In the genomic region with DNA sequence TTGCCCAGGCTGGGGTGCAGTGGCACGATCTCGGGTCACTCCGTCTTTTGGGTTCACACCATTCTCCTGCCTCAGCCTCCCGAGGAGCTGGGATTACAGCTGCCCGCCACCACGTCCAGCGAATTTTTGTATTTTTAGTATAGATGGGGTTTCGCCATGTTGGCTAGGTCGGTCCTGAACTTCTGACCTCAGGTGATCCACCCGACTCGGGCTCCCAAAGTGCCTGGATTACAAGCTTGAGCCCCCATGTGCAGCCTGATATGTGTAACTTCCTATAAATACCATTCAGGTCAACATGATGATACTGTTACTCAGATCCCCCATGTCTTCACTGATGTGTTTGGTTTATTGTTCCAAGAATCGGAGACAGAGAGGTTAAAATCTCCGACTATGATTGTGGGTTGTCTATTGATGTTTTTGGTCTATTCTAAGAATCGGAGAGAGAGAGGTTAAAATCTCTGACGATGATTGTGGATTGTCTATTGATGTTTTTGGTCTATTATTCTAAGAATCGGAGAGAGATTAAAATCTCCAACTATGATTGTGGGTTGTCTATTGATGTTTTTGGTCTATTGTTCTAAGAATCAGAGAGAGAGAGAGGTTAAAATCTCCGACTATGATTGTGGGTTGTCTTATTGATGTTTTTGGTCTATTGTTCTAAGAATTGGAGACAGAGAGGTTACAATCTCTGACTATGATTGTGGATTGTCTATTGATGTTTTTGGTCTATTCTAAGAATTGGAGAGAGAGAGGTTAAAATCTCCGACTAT, we compare ENCODE assay signal across 19 cellular contexts. TPM values are rescaled to one million over a fixed set of nuclear protein-coding genes. Genes with fewer than 3 reads are reported as not detected.
DNase-seq lines count a peak whose midpoint lies in the region; ATAC-seq and TF ChIP-seq lines count a peak whose summit lies in the region.
"Had no signal": no experiment of that assay in that cellular context is flagged by ENCODE, and none has a peak within 500 bp of the region (broad histone marks: within the 10 kb centered on the region; RNA-seq: fewer than 3 reads in every experiment).

No MANE protein-coding gene starts in this region.

- H3K27me3 ChIP-seq in dorsolateral prefrontal cortex (no peaks in the 10 kb centered on the region), adrenal gland (no peaks in the 10 kb centered on the region)
- H3K27me3 ChIP-seq: colonic mucosa, ovary, Peyer's patch had no signal

- H3K9me3 ChIP-seq in adrenal gland (replicated peaks in 1 of 3): no peaks in the 10 kb centered on the region
- H3K9me3 ChIP-seq: colonic mucosa, ovary, Peyer's patch, tibial nerve had no signal

- H3K4me1 ChIP-seq in adrenal gland (replicated peaks in 1 of 2): no peaks in the 10 kb centered on the region
- H3K4me1 ChIP-seq: colonic mucosa, Peyer's patch, tibial nerve had no signal

- CTCF ChIA-PET in activated CD4-positive, alpha-beta T cell treated with anti-CD3 and anti-CD28 coated beads, Interleukin-2, amount 10 ng/mL, durations not matched to agents 7 days and 5 days (lab: Charles Lee): no interaction called here
- CTCF ChIA-PET in activated CD8-positive, alpha-beta T cell treated with anti-CD3 and anti-CD28 coated beads, Interleukin-2, amount 10 ng/mL, durations not matched to agents 7 days and 5 days (lab: Charles Lee): no interaction called here

- H3K36me3 ChIP-seq in adrenal gland (replicated peaks in 1 of 2): no peaks in the 10 kb centered on the region
- H3K36me3 ChIP-seq: colonic mucosa, ovary, Peyer's patch, tibial nerve had no signal

- peaks cover 26% of the 10 kb centered on the region for H3K9me3 Mint-ChIP-seq in activated CD4-positive, alpha-beta T cell treated with anti-CD3 and anti-CD28 coated beads, Interleukin-2, amount 10 ng/mL, durations not matched to agents 7 days and 5 days
- H3K9me3 Mint-ChIP-seq in activated CD8-positive, alpha-beta T cell treated with anti-CD3 and anti-CD28 coated beads, Interleukin-2, amount 10 ng/mL, durations not matched to agents 7 days and 5 days (ENCODE audit: insufficient read depth): peaks cover 36% of the 10 kb centered on the region

- peaks cover 25% of the 10 kb centered on the region for H3K36me3 Mint-ChIP-seq in activated CD4-positive, alpha-beta T cell treated with anti-CD3 and anti-CD28 coated beads, Interleukin-2, amount 10 ng/mL, durations not matched to agents 7 days and 5 days (ENCODE audit: low read depth)
- peaks cover 52% of the 10 kb centered on the region for H3K36me3 Mint-ChIP-seq in activated CD8-positive, alpha-beta T cell treated with anti-CD3 and anti-CD28 coated beads, Interleukin-2, amount 10 ng/mL, durations not matched to agents 7 days and 5 days (ENCODE audit: low read depth)

- peaks cover 36% of the 10 kb centered on the region for H3K4me1 Mint-ChIP-seq in activated CD4-positive, alpha-beta T cell treated with anti-CD3 and anti-CD28 coated beads, Interleukin-2, amount 10 ng/mL, durations not matched to agents 7 days and 5 days
- H3K4me1 Mint-ChIP-seq in activated CD8-positive, alpha-beta T cell treated with anti-CD3 and anti-CD28 coated beads, Interleukin-2, amount 10 ng/mL, durations not matched to agents 7 days and 5 days (ENCODE audit: low read depth): peaks cover 43% of the 10 kb centered on the region

- POLR2A ChIA-PET in activated CD4-positive, alpha-beta T cell treated with anti-CD3 and anti-CD28 coated beads, Interleukin-2, amount 10 ng/mL, durations not matched to agents 7 days and 5 days (lab: Charles Lee): no interaction called here
- POLR2A ChIA-PET in activated CD8-positive, alpha-beta T cell treated with anti-CD3 and anti-CD28 coated beads, Interleukin-2, amount 10 ng/mL, durations not matched to agents 7 days and 5 days (lab: Charles Lee): interaction anchor here (1.2 kb wide), 1 partner anchor 8 kb away, joined by 3 read pairs; no protein-coding TSS in a partner anchor

- TF ChIP-seq POLR2A in adrenal gland (IDR thresholded peaks at IDR 0.05): no peak

- peaks cover 8% of the 10 kb centered on the region for H3K27me3 Mint-ChIP-seq in activated CD4-positive, alpha-beta T cell treated with anti-CD3 and anti-CD28 coated beads, Interleukin-2, amount 10 ng/mL, durations not matched to agents 7 days and 5 days
- H3K27me3 Mint-ChIP-seq in activated CD8-positive, alpha-beta T cell treated with anti-CD3 and anti-CD28 coated beads, Interleukin-2, amount 10 ng/mL, durations not matched to agents 7 days and 5 days (ENCODE audit: low read depth): no peaks in the 10 kb centered on the region
- H3K27me3 Mint-ChIP-seq: IgD-negative memory B cell had no signal

- peak overlapping the region in 40 of 59 donors; percentile 1 to 82 (median 56) for H3K27ac ChIP-seq in dorsolateral prefrontal cortex
- no peak overlapping the region for H3K27ac ChIP-seq in adrenal gland
- H3K27ac ChIP-seq: C4-2B, colonic mucosa, ovary, Peyer's patch, tibial nerve had no signal

- no peak overlapping the region for H3K4me3 Mint-ChIP-seq in activated CD4-positive, alpha-beta T cell treated with anti-CD3 and anti-CD28 coated beads, Interleukin-2, amount 10 ng/mL, durations not matched to agents 7 days and 5 days
- H3K4me3 Mint-ChIP-seq in activated CD8-positive, alpha-beta T cell treated with anti-CD3 and anti-CD28 coated beads, Interleukin-2, amount 10 ng/mL, durations not matched to agents 7 days and 5 days: peak overlapping the region; percentile 38
- H3K4me3 Mint-ChIP-seq: IgD-negative memory B cell had no signal

- TF ChIP-seq CTCF in dorsolateral prefrontal cortex (IDR thresholded peaks at IDR 0.05 in 54 of 56, conservative IDR thresholded peaks at IDR 0.05 in 2 of 56; ENCODE audit: low read depth in 1 of 56, partially characterized antibody in 56 of 56): no peak
- TF ChIP-seq CTCF in adrenal gland (IDR thresholded peaks at IDR 0.05): no peak

- ATAC-seq in activated CD8-positive, alpha-beta T cell treated with anti-CD3 and anti-CD28 coated beads, Interleukin-2, amount 10 ng/mL, durations not matched to agents 7 days and 5 days: peak; percentile 70
- no peak for ATAC-seq in GM18867 (IDR thresholded peaks at IDR 0.05; ENCODE audit: unreplicated experiment)

- peak overlapping the region; percentile 69 for H3K27ac Mint-ChIP-seq in activated CD4-positive, alpha-beta T cell treated with anti-CD3 and anti-CD28 coated beads, Interleukin-2, amount 10 ng/mL, durations not matched to agents 7 days and 5 days
- H3K27ac Mint-ChIP-seq in activated CD8-positive, alpha-beta T cell treated with anti-CD3 and anti-CD28 coated beads, Interleukin-2, amount 10 ng/mL, durations not matched to agents 7 days and 5 days: peak overlapping the region; percentile 91
- H3K27ac Mint-ChIP-seq: IgD-negative memory B cell had no signal

- H3K4me3 ChIP-seq in dorsolateral prefrontal cortex: peak overlapping the region in 8 of 59 donors; percentile 7 to 36 (median 16)
- H3K4me3 ChIP-seq in adrenal gland: no peak overlapping the region
- H3K4me3 ChIP-seq: colonic mucosa, ovary, Peyer's patch, tibial nerve had no signal

- no peak for DNase-seq in activated CD4-positive, alpha-beta T cell treated with anti-CD3 and anti-CD28 coated beads, Interleukin-2, amount 10 ng/mL, durations not matched to agents 7 days and 5 days
- no peak for DNase-seq in activated CD4-positive, alpha-beta T cell treated with anti-CD3 and anti-CD28 coated beads, Interleukin-2, amount 50 U/mL, for 1 hour
- no peak for DNase-seq in activated CD8-positive, alpha-beta T cell treated with anti-CD3 and anti-CD28 coated beads, Interleukin-2, amount 10 ng/mL, durations not matched to agents 7 days and 5 days
- DNase-seq in dorsolateral prefrontal cortex (peak in 2 of 10 donors; percentile 8 to 31), superior temporal gyrus (ENCODE audit: extremely low spot score) (peak; percentile 64), adrenal gland (no peak)
- no peak for DNase-seq in effector CD4-positive, alpha-beta T cell
- DNase-seq: aorta; colonic mucosa; foreskin melanocyte; NCI-H748 treated with DMSO at 0.1 percent for 48 hours; stimulated activated CD4-positive, alpha-beta T cell treated with anti-CD3 and anti-CD28 coated beads, Interleukin-4, amount 100 ng/mL, for 24 hours; stimulated activated CD8-positive, alpha-beta memory T cell treated with anti-CD3 and anti-CD28 coated beads, Interleukin-4, amount 100 ng/mL, for 48 hours had no signal

- 82 to 94% (median 90%) methylated on average over 18 of the region's 18 CpGs for WGBS in adrenal gland, 4 donors

- intact Hi-C loops in dorsolateral prefrontal cortex (cut with DNase I) (no loop called here), adrenal gland (cut with DNase I) (no loop called here)

RNA-seq across cellular contexts. Expression of gene C1orf159, which starts 17.0 kb away (rescaled TPM):
- total RNA-seq in activated CD4-positive, alpha-beta T cell treated with anti-CD3 and anti-CD28 coated beads, Interleukin-2, amount 10 ng/mL, durations not matched to agents 7 days and 5 days: 10 to 100 TPM; 18.0 to 22.0 TPM
- 10 to 100 TPM; 24.5 to 26.8 TPM for total RNA-seq in activated CD8-positive, alpha-beta T cell treated with anti-CD3 and anti-CD28 coated beads, Interleukin-2, amount 10 ng/mL, durations not matched to agents 7 days and 5 days
- total RNA-seq in dorsolateral prefrontal cortex: 10 to 100 TPM; 14.3 to 35.0 (median 23.4) TPM
- total RNA-seq in adrenal gland: 10 to 100 TPM in 5 of 8 donors, 1 to 10 TPM in 3; 5.4 to 17.3 (median 11.3) TPM
- polyA plus RNA-seq in adrenal gland: 10 to 100 TPM in 2 of 3 donors, under 1 TPM in 1; 0.55 to 54.3 (median 25.5) TPM

RNA-seq across cellular contexts. Expression of gene RNF223, which starts 24.7 kb away (rescaled TPM):
- total RNA-seq in activated CD4-positive, alpha-beta T cell treated with anti-CD3 and anti-CD28 coated beads, Interleukin-2, amount 10 ng/mL, durations not matched to agents 7 days and 5 days: not detected
- total RNA-seq in activated CD8-positive, alpha-beta T cell treated with anti-CD3 and anti-CD28 coated beads, Interleukin-2, amount 10 ng/mL, durations not matched to agents 7 days and 5 days: not detected
- total RNA-seq in dorsolateral prefrontal cortex (under 1 TPM in 2 of 120 experiments, not detected in 118; 0.28 to 0.63 TPM), adrenal gland (not detected)
- under 1 TPM in 1 of 3 donors, not detected in 2; 0.03 TPM for polyA plus RNA-seq in adrenal gland
- total RNA-seq: aorta, tibial nerve had no signal
- polyA plus RNA-seq: aorta, IgD-negative memory B cell, ovary had no signal

Comparison
In these comparisons a context has a peak if more than half of its experiments do, and no peak if none do; other contexts are left out.
1. H3K27ac ChIP-seq: peak in dorsolateral prefrontal cortex (40 of 59); none in adrenal gland (0 of 5).